Comparison of ENCODE assay signal across 20 cellular contexts in the genomic region with DNA sequence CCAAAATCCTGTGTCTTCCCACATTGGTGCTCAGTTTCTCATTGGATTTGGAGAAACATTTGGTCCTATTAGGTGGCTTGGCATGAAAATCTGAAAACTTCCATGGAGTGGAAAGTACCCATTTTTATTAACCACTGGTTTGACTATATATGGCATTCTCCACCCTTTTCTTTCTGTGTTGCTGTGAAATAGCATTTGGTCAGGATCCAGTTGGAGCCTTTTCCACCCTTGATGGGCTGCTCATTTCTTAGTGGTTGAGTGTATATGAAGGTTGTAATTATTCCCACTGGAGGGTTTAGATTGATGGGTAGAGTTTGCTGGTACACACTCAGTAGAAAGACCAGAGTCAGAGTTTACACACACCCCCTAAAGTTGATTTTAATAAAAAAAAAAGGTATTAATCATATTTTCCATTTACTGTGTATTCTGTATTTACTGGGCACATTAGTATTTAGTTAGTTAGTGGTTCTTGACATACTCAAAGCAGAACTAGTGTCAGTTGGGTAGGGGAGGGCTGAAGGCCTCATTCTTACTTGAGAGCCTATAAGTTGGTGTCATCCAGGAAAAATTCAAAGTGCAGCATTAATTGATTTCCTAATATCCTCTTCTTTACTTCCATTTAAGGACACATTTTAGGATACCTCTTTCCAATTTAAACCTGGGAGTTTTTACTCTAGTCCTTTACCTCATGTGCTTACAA.
DNase-seq lines count a peak whose midpoint lies in the region; ATAC-seq and TF ChIP-seq lines count a peak whose summit lies in the region.
"Had no signal": no experiment of that assay in that cellular context is flagged by ENCODE, and none has a peak within 500 bp of the region (broad histone marks: within the 10 kb centered on the region; RNA-seq: fewer than 3 reads in every experiment).

No MANE protein-coding gene starts in this region.

- DNase-seq in NCI-H2227 (lab: John Stamatoyannopoulos, UW; ENCODE audit: unreplicated experiment) (peak; percentile 3), NCI-H2227 treated with DMSO at 0.1 percent for 48 hours (lab: John Stamatoyannopoulos, UW) (no peak), RPMI8226 (no peak), DMS79 treated with DMSO at 0.1 percent for 48 hours (lab: John Stamatoyannopoulos, UW) (no peak)
- no peak for DNase-seq in CD8-positive, alpha-beta T cell
- DNase-seq: BE2C; CD4-positive, alpha-beta memory T cell; GF-D8; KBM-7; MV-4-11; NCI-H1417; NCI-H1930; NCI-H510A; NCI-H774; Right ventricle myocardium superior had no signal

- no peak overlapping the region for H3K4me3 Mint-ChIP-seq in CD8-positive, alpha-beta T cell
- H3K4me3 Mint-ChIP-seq in activated T-helper 17 cell treated with anti-CD3 and anti-CD28 coated beads, Interleukin-2, amount 50 U/mL, for 72 hours, result no peak overlapping the region
- H3K4me3 Mint-ChIP-seq: CD4-positive, alpha-beta memory T cell had no signal

- no peak for TF ChIP-seq POLR2A in gastroesophageal sphincter (IDR thresholded peaks at IDR 0.05)

- H3K36me3 Mint-ChIP-seq in CD8-positive, alpha-beta T cell, result peaks cover 45% of the 10 kb centered on the region
- peaks cover 36% of the 10 kb centered on the region for H3K36me3 Mint-ChIP-seq in activated T-helper 17 cell treated with anti-CD3 and anti-CD28 coated beads, Interleukin-2, amount 50 U/mL, for 72 hours (ENCODE audit: low read depth)

- H3K9me3 Mint-ChIP-seq in CD8-positive, alpha-beta T cell, result no peaks in the 10 kb centered on the region
- no peaks in the 10 kb centered on the region for H3K9me3 Mint-ChIP-seq in activated T-helper 17 cell treated with anti-CD3 and anti-CD28 coated beads, Interleukin-2, amount 50 U/mL, for 72 hours
- H3K9me3 Mint-ChIP-seq: CD4-positive, alpha-beta memory T cell had no signal

- H3K27ac Mint-ChIP-seq in CD8-positive, alpha-beta T cell, result peak overlapping the region; percentile 46
- no peak overlapping the region for H3K27ac Mint-ChIP-seq in activated T-helper 17 cell treated with anti-CD3 and anti-CD28 coated beads, Interleukin-2, amount 50 U/mL, for 72 hours

- CTCF ChIA-PET in CD8-positive, alpha-beta T cell (lab: Charles Lee), result no interaction called here

- peaks cover 49% of the 10 kb centered on the region for H3K4me1 ChIP-seq in CD8-positive, alpha-beta T cell (ENCODE audit: insufficient read depth, low read length)
- H3K4me1 ChIP-seq in gastroesophageal sphincter, result peaks cover 0 to 46% (median 21%) of the 10 kb centered on the region in 3 donors
- H3K4me1 ChIP-seq: BE2C, HAP-1 had no signal

- peaks cover 6% of the 10 kb centered on the region for H3K36me3 ChIP-seq in CD8-positive, alpha-beta T cell (ENCODE audit: insufficient read depth, low read length)
- peaks cover 0 to 51% of the 10 kb centered on the region in 2 donors for H3K36me3 ChIP-seq in gastroesophageal sphincter
- H3K36me3 ChIP-seq: BE2C had no signal

- no peaks in the 10 kb centered on the region for H3K27me3 Mint-ChIP-seq in CD8-positive, alpha-beta T cell (ENCODE audit: low read depth)
- no peaks in the 10 kb centered on the region for H3K27me3 Mint-ChIP-seq in activated T-helper 17 cell treated with anti-CD3 and anti-CD28 coated beads, Interleukin-2, amount 50 U/mL, for 72 hours
- H3K27me3 Mint-ChIP-seq: CD4-positive, alpha-beta memory T cell had no signal

- intact Hi-C loops in CD8-positive, alpha-beta T cell (cut with DNase I, micrococcal nuclease), result loop anchor here in 1 of 2 experiments (5.0 kb wide), 1 partner anchor 70 kb away; a partner anchor contains a TSS

- no peaks in the 10 kb centered on the region for H3K9me3 ChIP-seq in CD8-positive, alpha-beta T cell (ENCODE audit: low read length)
- no peaks in the 10 kb centered on the region for H3K9me3 ChIP-seq in gastroesophageal sphincter
- H3K9me3 ChIP-seq: BE2C, HAP-1 had no signal

- no peaks in the 10 kb centered on the region for H3K27me3 ChIP-seq in CD8-positive, alpha-beta T cell (ENCODE audit: insufficient read depth, low read length)
- H3K27me3 ChIP-seq in gastroesophageal sphincter, result no peaks in the 10 kb centered on the region
- H3K27me3 ChIP-seq: BE2C had no signal

- no peak for TF ChIP-seq CTCF in CD8-positive, alpha-beta T cell (IDR thresholded peaks at IDR 0.05)
- no peak for TF ChIP-seq CTCF in gastroesophageal sphincter (IDR thresholded peaks at IDR 0.05)

- no peak overlapping the region for H3K4me3 ChIP-seq in CD8-positive, alpha-beta T cell (ENCODE audit: low read depth, low read length)
- no peak overlapping the region for H3K4me3 ChIP-seq in gastroesophageal sphincter
- H3K4me3 ChIP-seq: HAP-1 had no signal

- peaks cover 57% of the 10 kb centered on the region for H3K4me1 Mint-ChIP-seq in CD8-positive, alpha-beta T cell (ENCODE audit: low read depth)
- H3K4me1 Mint-ChIP-seq in activated T-helper 17 cell treated with anti-CD3 and anti-CD28 coated beads, Interleukin-2, amount 50 U/mL, for 72 hours, result peaks cover 10% of the 10 kb centered on the region

- ATAC-seq in CD8-positive, alpha-beta T cell, result no peak
- peak; percentile 32 for ATAC-seq in activated T-helper 17 cell treated with anti-CD3 and anti-CD28 coated beads, Interleukin-2, amount 50 U/mL, for 72 hours (replicated peaks)
- no peak for ATAC-seq in gastroesophageal sphincter
- ATAC-seq in HG02759 (IDR thresholded peaks at IDR 0.05; ENCODE audit: unreplicated experiment), result no peak

- no peak overlapping the region for H3K27ac ChIP-seq in CD8-positive, alpha-beta T cell (ENCODE audit: low read depth, low read length)
- peak overlapping the region in 3 of 4 donors; percentile 2 to 43 (median 20) for H3K27ac ChIP-seq in gastroesophageal sphincter
- H3K27ac ChIP-seq: 22Rv1 had no signal

- POLR2A ChIA-PET in CD8-positive, alpha-beta T cell (lab: Charles Lee), result interaction anchor here (1.1 kb wide), 1 partner anchor 15 kb away, joined by 3 read pairs; no protein-coding TSS in a partner anchor

- no peak for TF ChIP-seq EP300 in gastroesophageal sphincter (IDR thresholded peaks at IDR 0.05)
